9 cellular contexts compared by ENCODE assay signal in genomic region chr1:224358288-224358687, GRCh38. TPM values are rescaled to one million over a fixed set of nuclear protein-coding genes. Genes with fewer than 3 reads are reported as not detected.
DNase-seq lines count a peak whose midpoint lies in the region; ATAC-seq and TF ChIP-seq lines count a peak whose summit lies in the region.
"Had no signal": no experiment of that assay in that cellular context is flagged by ENCODE, and none has a peak within 500 bp of the region (broad histone marks: within the 10 kb centered on the region; RNA-seq: fewer than 3 reads in every experiment).

No MANE protein-coding gene starts in this region.

- H3K9me3 ChIP-seq in SJCRH30 (replicated peaks) (no peaks in the 10 kb centered on the region), esophagus squamous epithelium (no peaks in the 10 kb centered on the region), sigmoid colon (no peaks in the 10 kb centered on the region)

- H3K4me3 ChIP-seq in H7 (ENCODE audit: insufficient read depth, low read depth, low read length): peak overlapping the region; percentile 87
- peak overlapping the region; percentile 87; the same call in 1 of the 2 replicates for H3K4me3 ChIP-seq in SJCRH30
- peak overlapping the region in 2 of 4 donors; percentile 88 to 96 for H3K4me3 ChIP-seq in esophagus squamous epithelium
- H3K4me3 ChIP-seq in sigmoid colon: peak overlapping the region in 1 of 4 donors; percentile 75

- no peak overlapping the region for H3K27ac ChIP-seq in SJCRH30
- peak overlapping the region; percentile 86 to 97 (median 92) for H3K27ac ChIP-seq in esophagus squamous epithelium
- peak overlapping the region in 3 of 4 donors; percentile 90 to 97 (median 97) for H3K27ac ChIP-seq in sigmoid colon

- no peak for TF ChIP-seq POLR2A in esophagus squamous epithelium (IDR thresholded peaks at IDR 0.05)
- TF ChIP-seq POLR2A in sigmoid colon (IDR thresholded peaks at IDR 0.05): no peak

- ATAC-seq in HG03565 (IDR thresholded peaks at IDR 0.05; ENCODE audit: unreplicated experiment) (no peak), GM18868 (IDR thresholded peaks at IDR 0.05; ENCODE audit: unreplicated experiment) (no peak)

- H3K4me1 ChIP-seq in SJCRH30 (no peaks in the 10 kb centered on the region), esophagus squamous epithelium (peaks cover 9 to 43% (median 20%) of the 10 kb centered on the region in 3 donors), sigmoid colon (peaks cover 0 to 29% (median 25%) of the 10 kb centered on the region in 4 donors)

- H3K27me3 ChIP-seq in H7 (ENCODE audit: control insufficient read depth, insufficient read depth, low read length): no peaks in the 10 kb centered on the region
- H3K27me3 ChIP-seq in SJCRH30: no peaks in the 10 kb centered on the region
- H3K27me3 ChIP-seq in esophagus squamous epithelium: no peaks in the 10 kb centered on the region
- no peaks in the 10 kb centered on the region for H3K27me3 ChIP-seq in sigmoid colon

- TF ChIP-seq CTCF in esophagus squamous epithelium (IDR thresholded peaks at IDR 0.05) (no peak), sigmoid colon (IDR thresholded peaks at IDR 0.05) (no peak)

- intact Hi-C loops in esophagus squamous epithelium (cut with DNase I): no loop called here
- intact Hi-C loops in sigmoid colon (cut with DNase I): loop anchor here (5.0 kb wide), 1 partner anchor 99 kb away; no protein-coding TSS in a partner anchor

- no peak for TF ChIP-seq EP300 in sigmoid colon (IDR thresholded peaks at IDR 0.05)

- no peaks in the 10 kb centered on the region; the same call in 1 of the 2 replicates for H3K36me3 ChIP-seq in H7 (replicated peaks; ENCODE audit: control insufficient read depth, insufficient read depth, low read length)
- H3K36me3 ChIP-seq in SJCRH30: peaks cover 4% of the 10 kb centered on the region; the same call in 1 of the 2 replicates
- peaks cover 0 to 28% (median 0%) of the 10 kb centered on the region in 3 donors for H3K36me3 ChIP-seq in esophagus squamous epithelium
- H3K36me3 ChIP-seq in sigmoid colon: peaks cover 0 to 4% (median 0%) of the 10 kb centered on the region in 4 donors

- WGBS in esophagus squamous epithelium, 2 donors: 27 to 38% methylated on average over 4 of the region's 4 CpGs
- WGBS in sigmoid colon, 2 donors: 20 to 60% methylated on average over 4 of the region's 4 CpGs

- DNase-seq in H7: no peak
- DNase-seq in SJCRH30: no peak
- no peak for DNase-seq in esophagus squamous epithelium (lab: John Stamatoyannopoulos, UW)
- DNase-seq in sigmoid colon: no peak
- no peak for DNase-seq in SKM-1 treated with dmso at 0.1 percent for 144 hours (lab: John Stamatoyannopoulos, UW; ENCODE audit: unreplicated experiment)
- DNase-seq in NCI-H526 treated with DMSO at 0.1 percent for 48 hours (lab: John Stamatoyannopoulos, UW): no peak
- DNase-seq: activated CD4-positive, alpha-beta T cell treated with anti-CD3 and anti-CD28 coated beads for 48 hours had no signal

RNA-seq across cellular contexts. Expression of gene CNIH4, which starts 1.6 kb away (rescaled TPM):
- total RNA-seq in H7 (2014; rRNA removed; shearing (Covaris generic)): 96.1 and 112 TPM in 2 replicates
- 71.5 and 87.5 TPM in 2 replicates for total RNA-seq in SJCRH30 (2014; rRNA removed; shearing (Covaris generic))
- total RNA-seq in esophagus squamous epithelium: 10 to 100 TPM; 19.1 to 51.7 (median 34.0) TPM
- 10 to 100 TPM; 26.0 to 42.8 (median 28.7) TPM for total RNA-seq in sigmoid colon
- polyA plus RNA-seq in sigmoid colon: 10 to 100 TPM; 37.2 to 65.5 (median 57.1) TPM

RNA-seq across cellular contexts. Expression of gene NVL, which starts 28.3 kb away (rescaled TPM):
- total RNA-seq in H7 (2014; rRNA removed; shearing (Covaris generic)): 49.3 and 60.3 TPM in 2 replicates
- 35.9 and 49.3 TPM in 2 replicates for total RNA-seq in SJCRH30 (2014; rRNA removed; shearing (Covaris generic))
- total RNA-seq in esophagus squamous epithelium: 10 to 100 TPM; 10.5 to 27.7 (median 22.0) TPM
- 10 to 100 TPM; 21.4 to 26.6 (median 24.5) TPM for total RNA-seq in sigmoid colon
- 10 to 100 TPM; 25.0 to 32.4 (median 30.6) TPM for polyA plus RNA-seq in sigmoid colon
